ENCODE assay signal across 2 cellular contexts in the genomic region with DNA sequence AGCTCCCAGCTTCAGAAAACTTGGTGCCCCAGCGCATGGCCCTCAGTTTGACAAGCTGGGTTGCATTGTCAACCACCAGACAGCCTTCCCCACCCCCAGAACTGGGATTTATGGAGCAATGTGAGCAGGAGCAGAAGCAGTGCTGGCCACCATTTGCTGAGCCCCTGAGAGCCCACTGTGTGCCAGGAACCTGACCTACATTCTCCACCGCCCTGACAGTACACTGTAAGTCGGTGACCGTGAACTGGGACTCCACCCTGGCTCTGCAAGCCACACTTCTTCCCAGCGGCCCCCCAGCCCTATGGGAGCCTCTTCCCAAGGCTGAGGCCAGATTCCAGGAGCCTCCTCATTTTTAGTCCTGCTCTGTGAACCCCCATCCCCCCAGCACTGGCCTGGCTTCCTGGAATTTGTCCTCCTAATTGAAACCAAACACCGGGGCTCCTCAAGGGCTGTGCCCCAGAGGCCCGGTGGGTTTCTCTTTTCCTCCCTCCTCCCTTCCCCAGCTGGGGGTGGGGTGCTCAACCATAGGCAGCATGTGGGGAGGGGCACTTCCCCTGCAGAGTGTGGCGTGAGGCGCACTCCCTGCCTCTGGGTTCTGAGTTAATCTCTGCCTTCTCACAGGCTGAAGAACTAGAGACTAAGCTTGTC.
TF ChIP-seq lines count a peak whose summit lies in the region.

No MANE protein-coding gene starts in this region.

TF ChIP-seq in SK-N-SH, 30 proteins besides CTCF, POLR2A, EP300 and RAD21:
- TF ChIP-seq, protein P1, sequence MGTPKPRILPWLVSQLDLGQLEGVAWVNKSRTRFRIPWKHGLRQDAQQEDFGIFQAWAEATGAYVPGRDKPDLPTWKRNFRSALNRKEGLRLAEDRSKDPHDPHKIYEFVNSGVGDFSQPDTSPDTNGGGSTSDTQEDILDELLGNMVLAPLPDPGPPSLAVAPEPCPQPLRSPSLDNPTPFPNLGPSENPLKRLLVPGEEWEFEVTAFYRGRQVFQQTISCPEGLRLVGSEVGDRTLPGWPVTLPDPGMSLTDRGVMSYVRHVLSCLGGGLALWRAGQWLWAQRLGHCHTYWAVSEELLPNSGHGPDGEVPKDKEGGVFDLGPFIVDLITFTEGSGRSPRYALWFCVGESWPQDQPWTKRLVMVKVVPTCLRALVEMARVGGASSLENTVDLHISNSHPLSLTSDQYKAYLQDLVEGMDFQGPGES (IDR thresholded peaks at IDR 0.05; ENCODE audit: low read depth, low read length): no peak
- TF ChIP-seq TCF12 (IDR thresholded peaks at IDR 0.05): 0 out of 2 replicates have a peak, but pooled peaks have one; percentile 17
- no peak for TF ChIP-seq FOSL2 (IDR thresholded peaks at IDR 0.05; ENCODE audit: borderline replicate concordance, low read depth)
- TF ChIP-seq, protein P2, sequence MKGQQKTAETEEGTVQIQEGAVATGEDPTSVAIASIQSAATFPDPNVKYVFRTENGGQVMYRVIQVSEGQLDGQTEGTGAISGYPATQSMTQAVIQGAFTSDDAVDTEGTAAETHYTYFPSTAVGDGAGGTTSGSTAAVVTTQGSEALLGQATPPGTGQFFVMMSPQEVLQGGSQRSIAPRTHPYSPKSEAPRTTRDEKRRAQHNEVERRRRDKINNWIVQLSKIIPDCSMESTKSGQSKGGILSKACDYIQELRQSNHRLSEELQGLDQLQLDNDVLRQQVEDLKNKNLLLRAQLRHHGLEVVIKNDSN (IDR thresholded peaks at IDR 0.05; ENCODE audit: borderline replicate concordance, low read depth): no peak

TF ChIP-seq in H1, 55 proteins besides CTCF, POLR2A, EP300 and RAD21:
- TF ChIP-seq SIX5 (IDR thresholded peaks at IDR 0.05; ENCODE audit: low read depth, low read length) (0 out of 2 replicates have a peak, but pooled peaks have one; percentile 4), KDM5A (IDR thresholded peaks at IDR 0.05; ENCODE audit: low read length) (no peak), POLR2AphosphoS5 (IDR thresholded peaks at IDR 0.05; ENCODE audit: low read depth, low read length) (no peak), RBBP5 (IDR thresholded peaks at IDR 0.05; ENCODE audit: borderline replicate concordance, low read depth, low read length) (no peak), ASH2L (IDR thresholded peaks at IDR 0.05; ENCODE audit: low read length) (peak; percentile 24), SP1 (IDR thresholded peaks at IDR 0.05; ENCODE audit: low read depth, low read length) (peak; percentile 50; the same call in 1 of the 2 replicates), TEAD4 (IDR thresholded peaks at IDR 0.05; ENCODE audit: low read depth, low read length) (peak; percentile 74), JUN (IDR thresholded peaks at IDR 0.05; ENCODE audit: low read depth, low read length) (no peak), SRF (IDR thresholded peaks at IDR 0.05; ENCODE audit: low read depth, low read length) (no peak), ZNF274 (IDR thresholded peaks at IDR 0.05; ENCODE audit: borderline replicate concordance, extremely low read depth, low read length) (no peak), KDM4A (IDR thresholded peaks at IDR 0.05; ENCODE audit: low read depth, low read length, severe bottlenecking) (no peak), POU5F1 (IDR thresholded peaks at IDR 0.05; ENCODE audit: low read depth, low read length) (no peak)
